ENCODE assay signal across 1 cellular context in the genomic region with DNA sequence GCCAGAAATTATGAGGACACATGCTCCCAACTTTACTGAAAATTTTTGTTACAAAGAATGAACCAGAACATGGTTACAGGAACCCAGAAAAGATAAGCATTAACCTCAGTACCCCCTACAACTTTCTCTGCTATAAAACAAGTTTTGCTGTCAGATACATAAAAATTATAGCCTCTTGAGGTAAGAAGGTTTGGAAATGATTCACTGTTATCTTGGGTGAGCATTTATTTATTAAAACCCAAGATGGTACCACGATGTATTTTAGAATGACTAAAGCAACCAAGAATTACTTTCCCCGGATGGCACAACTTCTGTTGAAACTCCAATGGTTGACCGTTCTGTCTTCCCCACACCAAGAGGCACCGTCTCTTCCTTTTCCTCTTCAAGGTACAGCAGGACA.
TF ChIP-seq lines count a peak whose summit lies in the region.

No MANE protein-coding gene starts in this region.

TF ChIP-seq in SK-N-SH, 30 proteins besides CTCF, POLR2A, EP300 and RAD21:
- TF ChIP-seq, protein P1, sequence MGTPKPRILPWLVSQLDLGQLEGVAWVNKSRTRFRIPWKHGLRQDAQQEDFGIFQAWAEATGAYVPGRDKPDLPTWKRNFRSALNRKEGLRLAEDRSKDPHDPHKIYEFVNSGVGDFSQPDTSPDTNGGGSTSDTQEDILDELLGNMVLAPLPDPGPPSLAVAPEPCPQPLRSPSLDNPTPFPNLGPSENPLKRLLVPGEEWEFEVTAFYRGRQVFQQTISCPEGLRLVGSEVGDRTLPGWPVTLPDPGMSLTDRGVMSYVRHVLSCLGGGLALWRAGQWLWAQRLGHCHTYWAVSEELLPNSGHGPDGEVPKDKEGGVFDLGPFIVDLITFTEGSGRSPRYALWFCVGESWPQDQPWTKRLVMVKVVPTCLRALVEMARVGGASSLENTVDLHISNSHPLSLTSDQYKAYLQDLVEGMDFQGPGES (IDR thresholded peaks at IDR 0.05; ENCODE audit: low read depth, low read length): no peak
- TF ChIP-seq TCF12 (IDR thresholded peaks at IDR 0.05) (no peak), RCOR1 (IDR thresholded peaks at IDR 0.05; ENCODE audit: low read length) (no peak), TEAD4 (IDR thresholded peaks at IDR 0.05; ENCODE audit: borderline replicate concordance, insufficient read depth) (no peak)
